8 cellular contexts compared by ENCODE assay signal in genomic region chr2:148813603-148814065, GRCh38.
DNase-seq lines count a peak whose midpoint lies in the region; ATAC-seq and TF ChIP-seq lines count a peak whose summit lies in the region.

No MANE protein-coding gene starts in this region.

- peaks cover 21% of the 10 kb centered on the region for H3K4me1 ChIP-seq in BLaER1
- peaks cover 0 to 21% (median 0%) of the 10 kb centered on the region in 4 donors for H3K4me1 ChIP-seq in tibial nerve
- H3K4me1 ChIP-seq in left lung, result peaks cover 0 to 5% of the 10 kb centered on the region in 2 donors

- intact Hi-C loops in left lung (cut with DNase I), result no loop called here

- H3K9ac ChIP-seq in BLaER1, result no peak overlapping the region

- H3K4me3 ChIP-seq in BLaER1, result no peak overlapping the region
- no peak overlapping the region for H3K4me3 ChIP-seq in tibial nerve
- H3K4me3 ChIP-seq in left lung, result no peak overlapping the region

- H3K27me3 ChIP-seq in BLaER1 (no peaks in the 10 kb centered on the region), tibial nerve (no peaks in the 10 kb centered on the region), left lung (peaks cover 0 to 10% of the 10 kb centered on the region in 2 donors)

- H3K4me1 Mint-ChIP-seq in progenitor cell of endocrine pancreas (ENCODE audit: low read depth), result no peaks in the 10 kb centered on the region

- whole genome bisulfite sequencing in tibial nerve, 2 donors, result 78 to 85% methylated on average over 11 of the region's 11 CpGs

- H4K20me1 ChIP-seq in BLaER1, result no peaks in the 10 kb centered on the region

- H3K27ac Mint-ChIP-seq in progenitor cell of endocrine pancreas, result no peak overlapping the region

- peak; percentile 97 for ATAC-seq in GM19455 (IDR thresholded peaks at IDR 0.05; ENCODE audit: unreplicated experiment)
- peak; percentile 98 for ATAC-seq in HG03469 (IDR thresholded peaks at IDR 0.05; ENCODE audit: unreplicated experiment)
- ATAC-seq in omental fat pad (ENCODE audit: low FRiP score), result no peak
- ATAC-seq in left lung, result no peak

- H3K9me3 Mint-ChIP-seq in progenitor cell of endocrine pancreas (ENCODE audit: low read depth), result no peaks in the 10 kb centered on the region

- no peak overlapping the region for H3K4me3 Mint-ChIP-seq in progenitor cell of endocrine pancreas (ENCODE audit: low read depth)

- H3K27me3 Mint-ChIP-seq in progenitor cell of endocrine pancreas, result peaks cover 5% of the 10 kb centered on the region

- peak; percentile 30 for TF ChIP-seq CTCF in progenitor cell of endocrine pancreas (IDR thresholded peaks at IDR 0.05; ENCODE audit: unreplicated experiment)
- peak in 1 of 5 experiments; percentile 7 for TF ChIP-seq CTCF in tibial nerve (IDR thresholded peaks at IDR 0.05)
- no peak for TF ChIP-seq CTCF in omental fat pad (IDR thresholded peaks at IDR 0.05)
- no peak for TF ChIP-seq CTCF in left lung (IDR thresholded peaks at IDR 0.05)

- H3K36me3 ChIP-seq in BLaER1 (no peaks in the 10 kb centered on the region), tibial nerve (no peaks in the 10 kb centered on the region), left lung (no peaks in the 10 kb centered on the region)

- no peak for TF ChIP-seq EP300 in tibial nerve (IDR thresholded peaks at IDR 0.05)

- H3K4me2 ChIP-seq in BLaER1, result peak overlapping the region; percentile 71

- peak; percentile 35 for DNase-seq in activated T-cell treated with anti-CD3 and anti-CD28 coated beads for 1 hour (ENCODE audit: low read depth)
- no peak for DNase-seq in progenitor cell of endocrine pancreas (ENCODE audit: low spot score, unreplicated experiment)
- no peak for DNase-seq in tibial nerve (ENCODE audit: low spot score in 2 of 2)
- no peak for DNase-seq in omental fat pad (ENCODE audit: low spot score)
- DNase-seq in left lung, result no peak

- no peaks in the 10 kb centered on the region for H3K36me3 Mint-ChIP-seq in progenitor cell of endocrine pancreas (ENCODE audit: insufficient read depth)

- no peaks in the 10 kb centered on the region for H3K9me3 ChIP-seq in BLaER1
- no peaks in the 10 kb centered on the region for H3K9me3 ChIP-seq in tibial nerve
- no peaks in the 10 kb centered on the region for H3K9me3 ChIP-seq in left lung

- no peak for TF ChIP-seq POLR2A in tibial nerve (IDR thresholded peaks at IDR 0.05)

- H3K27ac ChIP-seq in BLaER1 (peak overlapping the region; percentile 15), tibial nerve (no peak overlapping the region), left lung (no peak overlapping the region)

Comparison
In these comparisons a context has a peak if more than half of its experiments do, and no peak if none do; other contexts are left out.
1. ATAC-seq: peak in GM19455 (single experiment) and HG03469 (single experiment); none in omental fat pad (single experiment) and left lung (single experiment).